Comparison of ENCODE assay signal across 1 cellular context in the genomic region with DNA sequence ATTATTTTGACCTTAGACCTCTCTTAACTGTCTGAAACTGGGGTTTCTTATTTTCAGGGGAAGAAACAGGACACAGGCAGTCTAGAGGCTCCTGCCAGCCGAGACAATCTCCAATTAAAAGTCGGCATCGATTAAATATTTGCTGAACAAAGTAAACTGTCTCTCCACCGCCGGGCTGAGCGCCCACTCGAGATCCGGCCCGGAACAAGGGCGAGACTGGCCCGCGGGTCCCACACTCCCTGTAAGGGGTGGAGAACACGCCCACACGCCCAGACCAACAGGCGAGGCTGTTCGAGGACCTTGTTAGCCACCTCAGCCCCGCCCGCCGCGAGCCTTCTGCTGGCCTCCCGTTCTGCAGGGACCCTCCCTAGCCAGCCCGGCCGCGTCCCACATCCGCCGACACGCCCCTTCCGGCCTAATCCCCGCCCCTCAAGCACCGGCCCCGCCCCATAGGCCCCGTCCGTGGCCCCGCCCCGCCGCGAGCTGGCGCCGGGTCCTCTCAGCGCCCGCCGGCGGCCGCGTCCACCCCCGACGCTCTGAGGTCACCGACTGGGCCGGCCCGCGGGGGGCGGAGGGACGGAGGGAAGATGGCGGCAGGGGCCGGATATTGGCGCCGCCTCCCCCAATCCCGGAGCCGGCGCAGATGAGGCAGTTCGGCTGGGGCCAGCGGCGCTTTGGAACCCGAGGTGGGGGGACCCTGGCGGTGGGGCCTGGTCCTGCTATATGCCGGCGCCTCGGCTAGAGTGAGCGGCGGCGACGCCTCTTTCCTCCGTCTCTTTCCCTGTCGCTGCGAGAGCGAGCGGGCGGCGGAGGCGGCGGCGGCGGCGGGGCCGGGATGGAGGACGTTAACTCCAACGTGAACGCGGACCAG.
A peak's percentile ranks its signal among the peaks of the same experiment; 100 is the strongest.
TF ChIP-seq lines count a peak whose summit lies in the region.

SLAIN2 (plus strand) TSS at position 625 of the 871 bp plus-strand sequence; CDS start at position 836, 211 bp downstream.

TF ChIP-seq in HEK293, 187 proteins besides CTCF, POLR2A, EP300 and RAD21 (continued from another document and continues in another):
- TF ChIP-seq, protein P1, sequence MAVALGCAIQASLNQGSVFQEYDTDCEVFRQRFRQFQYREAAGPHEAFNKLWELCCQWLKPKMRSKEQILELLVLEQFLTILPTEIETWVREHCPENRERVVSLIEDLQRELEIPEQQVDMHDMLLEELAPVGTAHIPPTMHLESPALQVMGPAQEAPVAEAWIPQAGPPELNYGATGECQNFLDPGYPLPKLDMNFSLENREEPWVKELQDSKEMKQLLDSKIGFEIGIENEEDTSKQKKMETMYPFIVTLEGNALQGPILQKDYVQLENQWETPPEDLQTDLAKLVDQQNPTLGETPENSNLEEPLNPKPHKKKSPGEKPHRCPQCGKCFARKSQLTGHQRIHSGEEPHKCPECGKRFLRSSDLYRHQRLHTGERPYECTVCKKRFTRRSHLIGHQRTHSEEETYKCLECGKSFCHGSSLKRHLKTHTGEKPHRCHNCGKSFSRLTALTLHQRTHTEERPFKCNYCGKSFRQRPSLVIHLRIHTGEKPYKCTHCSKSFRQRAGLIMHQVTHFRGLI (tag by site-specific recombination; IDR thresholded peaks at IDR 0.05), result peak; percentile 66
- TF ChIP-seq ZBTB26 (tag by site-specific recombination; optimal IDR thresholded peaks at IDR 0.05) (peak; percentile 87), ZNF341 (tag by site-specific recombination; IDR thresholded peaks at IDR 0.05; ENCODE audit: low read depth) (peak; percentile 86), ZNF221 (tag by site-specific recombination; IDR thresholded peaks at IDR 0.05; ENCODE audit: borderline replicate concordance) (no peak), GLIS1 (tag by site-specific recombination; IDR thresholded peaks at IDR 0.05) (peak; percentile 38; the same call in 1 of the 2 replicates), ZBTB17 (tag by site-specific recombination; IDR thresholded peaks at IDR 0.05) (peak; percentile 38; the same call in 1 of the 2 replicates), ZFHX2 (tag by site-specific recombination; conservative IDR thresholded peaks at IDR 0.05) (peak; percentile 82), ZNF416 (tag by site-specific recombination; IDR thresholded peaks at IDR 0.05) (no peak), SP3 (tag by site-specific recombination; IDR thresholded peaks at IDR 0.05) (peak; percentile 69), SP2 (tag by site-specific recombination; IDR thresholded peaks at IDR 0.05) (peak; percentile 87), ZNF600 (tag by site-specific recombination; IDR thresholded peaks at IDR 0.05) (peak; percentile 47; the same call in 1 of the 2 replicates), KLF8 (tag by site-specific recombination; IDR thresholded peaks at IDR 0.05) (peak; percentile 84), ZNF843 (tag by site-specific recombination; IDR thresholded peaks at IDR 0.05) (0 out of 2 replicates have a peak, but pooled peaks have one; percentile 15), ZFP69B (tag by site-specific recombination; IDR thresholded peaks at IDR 0.05) (peak; percentile 93), GLIS2 (tag by site-specific recombination; IDR thresholded peaks at IDR 0.05) (peak; percentile 88), WT1 (tag by site-specific recombination; IDR thresholded peaks at IDR 0.05) (peak; percentile 81), HIC1 (tag by site-specific recombination; IDR thresholded peaks at IDR 0.05) (peak; percentile 84), ZNF335 (tag by site-specific recombination; conservative IDR thresholded peaks at IDR 0.05) (peak; percentile 65), ZNF394 (tag by site-specific recombination; IDR thresholded peaks at IDR 0.05; ENCODE audit: borderline replicate concordance) (peak; percentile 77; the same call in 1 of the 2 replicates), ZNF10 (tag by site-specific recombination; IDR thresholded peaks at IDR 0.05) (no peak), KLF10 (tag by site-specific recombination; IDR thresholded peaks at IDR 0.05) (peak; percentile 94), FEZF1 (tag by site-specific recombination; IDR thresholded peaks at IDR 0.05) (no peak), PATZ1 (tag by site-specific recombination; IDR thresholded peaks at IDR 0.05) (peak; percentile 75), ZNF76 (tag by site-specific recombination; IDR thresholded peaks at IDR 0.05; ENCODE audit: borderline replicate concordance, low read depth) (no peak), KLF1 (tag by site-specific recombination; IDR thresholded peaks at IDR 0.05) (peak; percentile 81), ZBTB8A (tag by site-specific recombination; IDR thresholded peaks at IDR 0.05) (peak; percentile 98), EGR2 (tag by site-specific recombination; IDR thresholded peaks at IDR 0.05; ENCODE audit: low read depth) (peak; percentile 80), ZNF670 (tag by site-specific recombination; IDR thresholded peaks at IDR 0.05; ENCODE audit: low read depth) (no peak)
- TF ChIP-seq, protein P2, sequence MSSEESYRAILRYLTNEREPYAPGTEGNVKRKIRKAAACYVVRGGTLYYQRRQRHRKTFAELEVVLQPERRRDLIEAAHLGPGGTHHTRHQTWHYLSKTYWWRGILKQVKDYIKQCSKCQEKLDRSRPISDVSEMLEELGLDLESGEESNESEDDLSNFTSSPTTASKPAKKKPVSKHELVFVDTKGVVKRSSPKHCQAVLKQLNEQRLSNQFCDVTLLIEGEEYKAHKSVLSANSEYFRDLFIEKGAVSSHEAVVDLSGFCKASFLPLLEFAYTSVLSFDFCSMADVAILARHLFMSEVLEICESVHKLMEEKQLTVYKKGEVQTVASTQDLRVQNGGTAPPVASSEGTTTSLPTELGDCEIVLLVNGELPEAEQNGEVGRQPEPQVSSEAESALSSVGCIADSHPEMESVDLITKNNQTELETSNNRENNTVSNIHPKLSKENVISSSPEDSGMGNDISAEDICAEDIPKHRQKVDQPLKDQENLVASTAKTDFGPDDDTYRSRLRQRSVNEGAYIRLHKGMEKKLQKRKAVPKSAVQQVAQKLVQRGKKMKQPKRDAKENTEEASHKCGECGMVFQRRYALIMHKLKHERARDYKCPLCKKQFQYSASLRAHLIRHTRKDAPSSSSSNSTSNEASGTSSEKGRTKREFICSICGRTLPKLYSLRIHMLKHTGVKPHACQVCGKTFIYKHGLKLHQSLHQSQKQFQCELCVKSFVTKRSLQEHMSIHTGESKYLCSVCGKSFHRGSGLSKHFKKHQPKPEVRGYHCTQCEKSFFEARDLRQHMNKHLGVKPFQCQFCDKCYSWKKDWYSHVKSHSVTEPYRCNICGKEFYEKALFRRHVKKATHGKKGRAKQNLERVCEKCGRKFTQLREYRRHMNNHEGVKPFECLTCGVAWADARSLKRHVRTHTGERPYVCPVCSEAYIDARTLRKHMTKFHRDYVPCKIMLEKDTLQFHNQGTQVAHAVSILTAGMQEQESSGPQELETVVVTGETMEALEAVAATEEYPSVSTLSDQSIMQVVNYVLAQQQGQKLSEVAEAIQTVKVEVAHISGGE (tag by site-specific recombination; conservative IDR thresholded peaks at IDR 0.05; ENCODE audit: low read depth), result peak; percentile 78
- TF ChIP-seq, protein P3, sequence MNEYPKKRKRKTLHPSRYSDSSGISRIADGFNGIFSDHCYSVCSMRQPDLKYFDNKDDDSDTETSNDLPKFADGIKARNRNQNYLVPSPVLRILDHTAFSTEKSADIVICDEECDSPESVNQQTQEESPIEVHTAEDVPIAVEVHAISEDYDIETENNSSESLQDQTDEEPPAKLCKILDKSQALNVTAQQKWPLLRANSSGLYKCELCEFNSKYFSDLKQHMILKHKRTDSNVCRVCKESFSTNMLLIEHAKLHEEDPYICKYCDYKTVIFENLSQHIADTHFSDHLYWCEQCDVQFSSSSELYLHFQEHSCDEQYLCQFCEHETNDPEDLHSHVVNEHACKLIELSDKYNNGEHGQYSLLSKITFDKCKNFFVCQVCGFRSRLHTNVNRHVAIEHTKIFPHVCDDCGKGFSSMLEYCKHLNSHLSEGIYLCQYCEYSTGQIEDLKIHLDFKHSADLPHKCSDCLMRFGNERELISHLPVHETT (tag by site-specific recombination; IDR thresholded peaks at IDR 0.05), result no peak
- TF ChIP-seq, protein P4, sequence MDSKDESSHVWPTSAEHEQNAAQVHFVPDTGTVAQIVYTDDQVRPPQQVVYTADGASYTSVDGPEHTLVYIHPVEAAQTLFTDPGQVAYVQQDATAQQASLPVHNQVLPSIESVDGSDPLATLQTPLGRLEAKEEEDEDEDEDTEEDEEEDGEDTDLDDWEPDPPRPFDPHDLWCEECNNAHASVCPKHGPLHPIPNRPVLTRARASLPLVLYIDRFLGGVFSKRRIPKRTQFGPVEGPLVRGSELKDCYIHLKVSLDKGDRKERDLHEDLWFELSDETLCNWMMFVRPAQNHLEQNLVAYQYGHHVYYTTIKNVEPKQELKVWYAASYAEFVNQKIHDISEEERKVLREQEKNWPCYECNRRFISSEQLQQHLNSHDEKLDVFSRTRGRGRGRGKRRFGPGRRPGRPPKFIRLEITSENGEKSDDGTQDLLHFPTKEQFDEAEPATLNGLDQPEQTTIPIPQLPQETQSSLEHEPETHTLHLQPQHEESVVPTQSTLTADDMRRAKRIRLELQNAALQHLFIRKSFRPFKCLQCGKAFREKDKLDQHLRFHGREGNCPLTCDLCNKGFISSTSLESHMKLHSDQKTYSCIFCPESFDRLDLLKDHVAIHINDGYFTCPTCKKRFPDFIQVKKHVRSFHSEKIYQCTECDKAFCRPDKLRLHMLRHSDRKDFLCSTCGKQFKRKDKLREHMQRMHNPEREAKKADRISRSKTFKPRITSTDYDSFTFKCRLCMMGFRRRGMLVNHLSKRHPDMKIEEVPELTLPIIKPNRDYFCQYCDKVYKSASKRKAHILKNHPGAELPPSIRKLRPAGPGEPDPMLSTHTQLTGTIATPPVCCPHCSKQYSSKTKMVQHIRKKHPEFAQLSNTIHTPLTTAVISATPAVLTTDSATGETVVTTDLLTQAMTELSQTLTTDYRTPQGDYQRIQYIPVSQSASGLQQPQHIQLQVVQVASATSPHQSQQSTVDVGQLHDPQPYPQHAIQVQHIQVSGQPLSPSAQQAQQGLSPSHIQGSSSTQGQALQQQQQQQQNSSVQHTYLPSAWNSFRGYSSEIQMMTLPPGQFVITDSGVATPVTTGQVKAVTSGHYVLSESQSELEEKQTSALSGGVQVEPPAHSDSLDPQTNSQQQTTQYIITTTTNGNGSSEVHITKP (tag by site-specific recombination; IDR thresholded peaks at IDR 0.05), result peak; percentile 70
- TF ChIP-seq, protein P5, sequence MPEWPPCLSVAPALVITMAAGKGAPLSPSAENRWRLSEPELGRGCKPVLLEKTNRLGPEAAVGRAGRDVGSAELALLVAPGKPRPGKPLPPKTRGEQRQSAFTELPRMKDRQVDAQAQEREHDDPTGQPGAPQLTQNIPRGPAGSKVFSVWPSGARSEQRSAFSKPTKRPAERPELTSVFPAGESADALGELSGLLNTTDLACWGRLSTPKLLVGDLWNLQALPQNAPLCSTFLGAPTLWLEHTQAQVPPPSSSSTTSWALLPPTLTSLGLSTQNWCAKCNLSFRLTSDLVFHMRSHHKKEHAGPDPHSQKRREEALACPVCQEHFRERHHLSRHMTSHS (tag by site-specific recombination; IDR thresholded peaks at IDR 0.05), result no peak
- TF ChIP-seq, protein P6, sequence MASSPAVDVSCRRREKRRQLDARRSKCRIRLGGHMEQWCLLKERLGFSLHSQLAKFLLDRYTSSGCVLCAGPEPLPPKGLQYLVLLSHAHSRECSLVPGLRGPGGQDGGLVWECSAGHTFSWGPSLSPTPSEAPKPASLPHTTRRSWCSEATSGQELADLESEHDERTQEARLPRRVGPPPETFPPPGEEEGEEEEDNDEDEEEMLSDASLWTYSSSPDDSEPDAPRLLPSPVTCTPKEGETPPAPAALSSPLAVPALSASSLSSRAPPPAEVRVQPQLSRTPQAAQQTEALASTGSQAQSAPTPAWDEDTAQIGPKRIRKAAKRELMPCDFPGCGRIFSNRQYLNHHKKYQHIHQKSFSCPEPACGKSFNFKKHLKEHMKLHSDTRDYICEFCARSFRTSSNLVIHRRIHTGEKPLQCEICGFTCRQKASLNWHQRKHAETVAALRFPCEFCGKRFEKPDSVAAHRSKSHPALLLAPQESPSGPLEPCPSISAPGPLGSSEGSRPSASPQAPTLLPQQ (tag by site-specific recombination; IDR thresholded peaks at IDR 0.05), result peak; percentile 93
